1 cellular context compared by ENCODE assay signal in genomic region chr3:195909645-195910498, GRCh38.
TF ChIP-seq lines count a peak whose summit lies in the region.

No MANE protein-coding gene starts in this region.

TF ChIP-seq in HepG2, 621 proteins besides CTCF, POLR2A, EP300 and RAD21 (continued from another document and continues in another):
- TF ChIP-seq, protein P1, sequence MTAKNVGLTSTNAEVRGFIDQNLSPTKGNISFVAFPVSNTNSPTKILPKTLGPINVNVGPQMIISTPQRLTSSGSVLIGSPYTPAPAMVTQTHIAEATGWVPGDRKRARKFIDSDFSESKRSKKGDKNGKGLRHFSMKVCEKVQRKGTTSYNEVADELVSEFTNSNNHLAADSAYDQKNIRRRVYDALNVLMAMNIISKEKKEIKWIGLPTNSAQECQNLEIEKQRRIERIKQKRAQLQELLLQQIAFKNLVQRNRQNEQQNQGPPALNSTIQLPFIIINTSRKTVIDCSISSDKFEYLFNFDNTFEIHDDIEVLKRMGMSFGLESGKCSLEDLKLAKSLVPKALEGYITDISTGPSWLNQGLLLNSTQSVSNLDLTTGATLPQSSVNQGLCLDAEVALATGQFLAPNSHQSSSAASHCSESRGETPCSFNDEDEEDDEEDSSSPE (CRISPR knock-in tag; IDR thresholded peaks at IDR 0.05): peak; percentile 46; the same call in 1 of the 2 replicates
- TF ChIP-seq ZNF580 (CRISPR knock-in tag; IDR thresholded peaks at IDR 0.05; ENCODE audit: borderline replicate concordance, low read depth) (0 out of 2 replicates have a peak, but pooled peaks have one; percentile 42), ZBTB43 (CRISPR knock-in tag; conservative IDR thresholded peaks at IDR 0.05) (no peak), REXO4 (CRISPR knock-in tag; IDR thresholded peaks at IDR 0.05; ENCODE audit: borderline replicate concordance) (no peak), ZNF563 (CRISPR knock-in tag; IDR thresholded peaks at IDR 0.05) (0 out of 2 replicates have a peak, but pooled peaks have one; percentile 37), KDM5B (CRISPR knock-in tag; IDR thresholded peaks at IDR 0.05; ENCODE audit: borderline replicate concordance) (peak; percentile 52; the same call in 1 of the 2 replicates), SP1 (IDR thresholded peaks at IDR 0.05) (no peak), SP1 (CRISPR knock-in tag; IDR thresholded peaks at IDR 0.05) (peak; percentile 79), POLR2G (IDR thresholded peaks at IDR 0.05; ENCODE audit: low read depth, low read length) (peak; percentile 36; the same call in 1 of the 2 replicates), ZNF501 (CRISPR knock-in tag; IDR thresholded peaks at IDR 0.05) (peak; percentile 60), KDM2A (CRISPR knock-in tag; IDR thresholded peaks at IDR 0.05; ENCODE audit: borderline replicate concordance, low read depth) (peak; percentile 68; the same call in 1 of the 2 replicates), ZNF83 (CRISPR knock-in tag; IDR thresholded peaks at IDR 0.05; ENCODE audit: borderline replicate concordance) (0 out of 2 replicates have a peak, but pooled peaks have one; percentile 37), ZNF839 (CRISPR knock-in tag; IDR thresholded peaks at IDR 0.05; ENCODE audit: borderline replicate concordance) (peak; percentile 58; the same call in 1 of the 2 replicates), ZNF331 (CRISPR knock-in tag; IDR thresholded peaks at IDR 0.05) (0 out of 2 replicates have a peak, but pooled peaks have one; percentile 10), ZNF12 (CRISPR knock-in tag; IDR thresholded peaks at IDR 0.05) (0 out of 2 replicates have a peak, but pooled peaks have one; percentile 19), MEIS2 (CRISPR knock-in tag; IDR thresholded peaks at IDR 0.05) (no peak), SAP130 (CRISPR knock-in tag; IDR thresholded peaks at IDR 0.05; ENCODE audit: low read depth) (peak; percentile 64), UBTF (CRISPR knock-in tag; IDR thresholded peaks at IDR 0.05) (peak; percentile 77), ZFY (CRISPR knock-in tag; IDR thresholded peaks at IDR 0.05) (peak; percentile 71), MBNL3 (CRISPR knock-in tag; conservative IDR thresholded peaks at IDR 0.05) (no peak), PHF5A (CRISPR knock-in tag; IDR thresholded peaks at IDR 0.05; ENCODE audit: low read depth, unreplicated experiment) (peak; percentile 27), ZNF891 (CRISPR knock-in tag; IDR thresholded peaks at IDR 0.05) (peak; percentile 35; the same call in 1 of the 2 replicates), MAZ (IDR thresholded peaks at IDR 0.05; ENCODE audit: borderline replicate concordance, low read depth, low read length) (peak; percentile 61; the same call in 1 of the 2 replicates), MAZ (CRISPR knock-in tag; IDR thresholded peaks at IDR 0.05; ENCODE audit: low read depth) (peak; percentile 45; the same call in 1 of the 2 replicates), ZNF841 (CRISPR knock-in tag; IDR thresholded peaks at IDR 0.05; ENCODE audit: borderline replicate concordance) (no peak), GZF1 (CRISPR knock-in tag; IDR thresholded peaks at IDR 0.05) (peak; percentile 76), DRAP1 (CRISPR knock-in tag; IDR thresholded peaks at IDR 0.05) (peak; percentile 91), GABPB1 (CRISPR knock-in tag; IDR thresholded peaks at IDR 0.05) (peak; percentile 62)
- TF ChIP-seq, protein P2, sequence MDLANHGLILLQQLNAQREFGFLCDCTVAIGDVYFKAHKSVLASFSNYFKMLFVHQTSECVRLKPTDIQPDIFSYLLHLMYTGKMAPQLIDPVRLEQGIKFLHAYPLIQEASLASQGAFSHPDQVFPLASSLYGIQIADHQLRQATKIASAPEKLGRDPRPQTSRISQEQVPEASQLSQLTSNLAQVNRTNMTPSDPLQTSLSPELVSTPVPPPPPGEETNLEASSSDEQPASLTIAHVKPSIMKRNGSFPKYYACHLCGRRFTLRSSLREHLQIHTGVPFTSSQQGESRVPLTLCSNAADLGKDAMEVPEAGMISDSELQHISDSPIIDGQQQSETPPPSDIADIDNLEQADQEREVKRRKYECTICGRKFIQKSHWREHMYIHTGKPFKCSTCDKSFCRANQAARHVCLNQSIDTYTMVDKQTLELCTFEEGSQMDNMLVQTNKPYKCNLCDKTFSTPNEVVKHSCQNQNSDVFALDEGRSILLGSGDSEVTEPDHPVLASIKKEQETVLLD (CRISPR knock-in tag; IDR thresholded peaks at IDR 0.05; ENCODE audit: low read depth): peak; percentile 84
- TF ChIP-seq, protein P3, sequence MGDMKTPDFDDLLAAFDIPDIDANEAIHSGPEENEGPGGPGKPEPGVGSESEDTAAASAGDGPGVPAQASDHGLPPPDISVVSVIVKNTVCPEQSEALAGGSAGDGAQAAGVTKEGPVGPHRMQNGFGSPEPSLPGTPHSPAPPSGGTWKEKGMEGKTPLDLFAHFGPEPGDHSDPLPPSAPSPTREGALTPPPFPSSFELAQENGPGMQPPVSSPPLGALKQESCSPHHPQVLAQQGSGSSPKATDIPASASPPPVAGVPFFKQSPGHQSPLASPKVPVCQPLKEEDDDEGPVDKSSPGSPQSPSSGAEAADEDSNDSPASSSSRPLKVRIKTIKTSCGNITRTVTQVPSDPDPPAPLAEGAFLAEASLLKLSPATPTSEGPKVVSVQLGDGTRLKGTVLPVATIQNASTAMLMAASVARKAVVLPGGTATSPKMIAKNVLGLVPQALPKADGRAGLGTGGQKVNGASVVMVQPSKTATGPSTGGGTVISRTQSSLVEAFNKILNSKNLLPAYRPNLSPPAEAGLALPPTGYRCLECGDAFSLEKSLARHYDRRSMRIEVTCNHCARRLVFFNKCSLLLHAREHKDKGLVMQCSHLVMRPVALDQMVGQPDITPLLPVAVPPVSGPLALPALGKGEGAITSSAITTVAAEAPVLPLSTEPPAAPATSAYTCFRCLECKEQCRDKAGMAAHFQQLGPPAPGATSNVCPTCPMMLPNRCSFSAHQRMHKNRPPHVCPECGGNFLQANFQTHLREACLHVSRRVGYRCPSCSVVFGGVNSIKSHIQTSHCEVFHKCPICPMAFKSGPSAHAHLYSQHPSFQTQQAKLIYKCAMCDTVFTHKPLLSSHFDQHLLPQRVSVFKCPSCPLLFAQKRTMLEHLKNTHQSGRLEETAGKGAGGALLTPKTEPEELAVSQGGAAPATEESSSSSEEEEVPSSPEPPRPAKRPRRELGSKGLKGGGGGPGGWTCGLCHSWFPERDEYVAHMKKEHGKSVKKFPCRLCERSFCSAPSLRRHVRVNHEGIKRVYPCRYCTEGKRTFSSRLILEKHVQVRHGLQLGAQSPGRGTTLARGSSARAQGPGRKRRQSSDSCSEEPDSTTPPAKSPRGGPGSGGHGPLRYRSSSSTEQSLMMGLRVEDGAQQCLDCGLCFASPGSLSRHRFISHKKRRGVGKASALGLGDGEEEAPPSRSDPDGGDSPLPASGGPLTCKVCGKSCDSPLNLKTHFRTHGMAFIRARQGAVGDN (CRISPR knock-in tag; IDR thresholded peaks at IDR 0.05): peak; percentile 70
- TF ChIP-seq, protein P4, sequence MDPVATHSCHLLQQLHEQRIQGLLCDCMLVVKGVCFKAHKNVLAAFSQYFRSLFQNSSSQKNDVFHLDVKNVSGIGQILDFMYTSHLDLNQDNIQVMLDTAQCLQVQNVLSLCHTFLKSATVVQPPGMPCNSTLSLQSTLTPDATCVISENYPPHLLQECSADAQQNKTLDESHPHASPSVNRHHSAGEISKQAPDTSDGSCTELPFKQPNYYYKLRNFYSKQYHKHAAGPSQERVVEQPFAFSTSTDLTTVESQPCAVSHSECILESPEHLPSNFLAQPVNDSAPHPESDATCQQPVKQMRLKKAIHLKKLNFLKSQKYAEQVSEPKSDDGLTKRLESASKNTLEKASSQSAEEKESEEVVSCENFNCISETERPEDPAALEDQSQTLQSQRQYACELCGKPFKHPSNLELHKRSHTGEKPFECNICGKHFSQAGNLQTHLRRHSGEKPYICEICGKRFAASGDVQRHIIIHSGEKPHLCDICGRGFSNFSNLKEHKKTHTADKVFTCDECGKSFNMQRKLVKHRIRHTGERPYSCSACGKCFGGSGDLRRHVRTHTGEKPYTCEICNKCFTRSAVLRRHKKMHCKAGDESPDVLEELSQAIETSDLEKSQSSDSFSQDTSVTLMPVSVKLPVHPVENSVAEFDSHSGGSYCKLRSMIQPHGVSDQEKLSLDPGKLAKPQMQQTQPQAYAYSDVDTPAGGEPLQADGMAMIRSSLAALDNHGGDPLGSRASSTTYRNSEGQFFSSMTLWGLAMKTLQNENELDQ (CRISPR knock-in tag; IDR thresholded peaks at IDR 0.05; ENCODE audit: borderline replicate concordance): no peak
- TF ChIP-seq, protein P5, sequence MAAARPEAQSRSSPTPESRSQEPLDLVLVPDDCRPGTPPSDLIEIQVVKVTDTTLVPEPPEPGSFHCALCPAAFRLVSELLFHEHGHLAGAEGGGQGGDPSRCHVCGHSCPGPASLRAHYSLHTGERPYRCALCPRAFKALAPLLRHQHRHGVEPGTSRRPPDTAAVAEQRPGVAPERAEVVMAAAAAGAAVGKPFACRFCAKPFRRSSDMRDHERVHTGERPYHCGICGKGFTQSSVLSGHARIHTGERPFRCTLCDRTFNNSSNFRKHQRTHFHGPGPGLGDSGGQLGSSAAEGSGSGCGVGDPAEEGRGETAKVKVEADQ (CRISPR knock-in tag; IDR thresholded peaks at IDR 0.05; ENCODE audit: borderline replicate concordance): no peak
- TF ChIP-seq, protein P6, sequence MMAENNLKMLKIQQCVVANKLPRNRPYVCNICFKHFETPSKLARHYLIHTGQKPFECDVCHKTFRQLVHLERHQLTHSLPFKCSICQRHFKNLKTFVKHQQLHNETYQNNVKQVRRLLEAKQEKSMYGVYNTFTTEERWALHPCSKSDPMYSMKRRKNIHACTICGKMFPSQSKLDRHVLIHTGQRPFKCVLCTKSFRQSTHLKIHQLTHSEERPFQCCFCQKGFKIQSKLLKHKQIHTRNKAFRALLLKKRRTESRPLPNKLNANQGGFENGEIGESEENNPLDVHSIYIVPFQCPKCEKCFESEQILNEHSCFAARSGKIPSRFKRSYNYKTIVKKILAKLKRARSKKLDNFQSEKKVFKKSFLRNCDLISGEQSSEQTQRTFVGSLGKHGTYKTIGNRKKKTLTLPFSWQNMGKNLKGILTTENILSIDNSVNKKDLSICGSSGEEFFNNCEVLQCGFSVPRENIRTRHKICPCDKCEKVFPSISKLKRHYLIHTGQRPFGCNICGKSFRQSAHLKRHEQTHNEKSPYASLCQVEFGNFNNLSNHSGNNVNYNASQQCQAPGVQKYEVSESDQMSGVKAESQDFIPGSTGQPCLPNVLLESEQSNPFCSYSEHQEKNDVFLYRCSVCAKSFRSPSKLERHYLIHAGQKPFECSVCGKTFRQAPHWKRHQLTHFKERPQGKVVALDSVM (CRISPR knock-in tag; IDR thresholded peaks at IDR 0.05): peak; percentile 59; the same call in 1 of the 2 replicates
- TF ChIP-seq, protein P7, sequence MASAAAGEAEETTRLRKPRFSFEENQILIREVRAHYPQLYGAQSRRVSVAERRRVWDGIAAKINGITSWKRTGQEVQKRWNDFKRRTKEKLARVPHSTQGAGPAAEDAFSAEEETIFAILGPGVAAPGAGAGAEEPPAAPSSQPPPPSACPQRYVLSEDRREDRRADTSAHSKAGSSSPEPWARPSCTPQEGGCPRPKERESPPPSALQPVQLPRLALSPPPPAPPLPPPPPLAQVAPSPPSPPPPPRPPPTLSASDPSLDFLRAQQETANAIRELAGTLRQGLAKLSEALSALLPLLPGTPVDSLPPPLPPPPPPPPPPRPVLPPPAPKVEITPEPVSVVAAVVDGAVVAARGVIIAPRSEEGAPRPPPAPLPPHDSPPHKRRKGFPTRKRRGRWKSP (CRISPR knock-in tag; IDR thresholded peaks at IDR 0.05): 0 out of 2 replicates have a peak, but pooled peaks have one; percentile 56
- TF ChIP-seq, protein P8, sequence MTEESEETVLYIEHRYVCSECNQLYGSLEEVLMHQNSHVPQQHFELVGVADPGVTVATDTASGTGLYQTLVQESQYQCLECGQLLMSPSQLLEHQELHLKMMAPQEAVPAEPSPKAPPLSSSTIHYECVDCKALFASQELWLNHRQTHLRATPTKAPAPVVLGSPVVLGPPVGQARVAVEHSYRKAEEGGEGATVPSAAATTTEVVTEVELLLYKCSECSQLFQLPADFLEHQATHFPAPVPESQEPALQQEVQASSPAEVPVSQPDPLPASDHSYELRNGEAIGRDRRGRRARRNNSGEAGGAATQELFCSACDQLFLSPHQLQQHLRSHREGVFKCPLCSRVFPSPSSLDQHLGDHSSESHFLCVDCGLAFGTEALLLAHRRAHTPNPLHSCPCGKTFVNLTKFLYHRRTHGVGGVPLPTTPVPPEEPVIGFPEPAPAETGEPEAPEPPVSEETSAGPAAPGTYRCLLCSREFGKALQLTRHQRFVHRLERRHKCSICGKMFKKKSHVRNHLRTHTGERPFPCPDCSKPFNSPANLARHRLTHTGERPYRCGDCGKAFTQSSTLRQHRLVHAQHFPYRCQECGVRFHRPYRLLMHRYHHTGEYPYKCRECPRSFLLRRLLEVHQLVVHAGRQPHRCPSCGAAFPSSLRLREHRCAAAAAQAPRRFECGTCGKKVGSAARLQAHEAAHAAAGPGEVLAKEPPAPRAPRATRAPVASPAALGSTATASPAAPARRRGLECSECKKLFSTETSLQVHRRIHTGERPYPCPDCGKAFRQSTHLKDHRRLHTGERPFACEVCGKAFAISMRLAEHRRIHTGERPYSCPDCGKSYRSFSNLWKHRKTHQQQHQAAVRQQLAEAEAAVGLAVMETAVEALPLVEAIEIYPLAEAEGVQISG (CRISPR knock-in tag; IDR thresholded peaks at IDR 0.05): peak; percentile 81
